Comparison of ENCODE assay signal across 27 cellular contexts in genomic region chr10:76416642-76417041, GRCh38.
"Had no signal": no experiment of that assay in that cellular context is flagged by ENCODE, and none has a peak within 500 bp of the region (broad histone marks: within the 10 kb centered on the region; RNA-seq: fewer than 3 reads in every experiment).

No MANE protein-coding gene starts in this region.

- H3K9me3 ChIP-seq: colonic mucosa, esophagus muscularis mucosa, esophagus squamous epithelium, gastrocnemius medialis, gastroesophageal sphincter had no signal

- H3K4me3 ChIP-seq: colonic mucosa, coronary artery, dorsolateral prefrontal cortex, esophagus muscularis mucosa, esophagus squamous epithelium, gastrocnemius medialis, gastroesophageal sphincter had no signal

- FAIRE-seq: colon, endometrium, endothelial cell of umbilical vein, frontal cortex had no signal

- H3K9me3 Mint-ChIP-seq: endodermal cell had no signal

- DNase-seq: colonic mucosa; cortex of kidney; dermis blood vessel endothelial cell; dorsolateral prefrontal cortex; effector CD4-positive, alpha-beta T cell; effector CD8-positive, alpha-beta T cell; effector memory CD4-positive, alpha-beta T cell; effector memory CD8-positive, alpha-beta T cell; endodermal cell; erythroblast; esophagus squamous epithelium; foreskin fibroblast; foreskin keratinocyte; foreskin melanocyte; gastrocnemius medialis; glutamatergic neuron; head of caudate nucleus had no signal

- H3K36me3 ChIP-seq: colonic mucosa, esophagus muscularis mucosa, esophagus squamous epithelium, gastrocnemius medialis, gastroesophageal sphincter had no signal

- H3K27me3 Mint-ChIP-seq: dendritic cell treated with granulocyte-macrophage colony-stimulating factor and Interleukin-4, amounts not matched to agents 40 ng/mL and 50 ng/mL, for 4 days; effector memory CD8-positive, alpha-beta T cell had no signal

- H3K27ac Mint-ChIP-seq: dendritic cell treated with granulocyte-macrophage colony-stimulating factor and Interleukin-4, amounts not matched to agents 40 ng/mL and 50 ng/mL, for 4 days; effector memory CD8-positive, alpha-beta T cell; endodermal cell had no signal

- H3K4me1 Mint-ChIP-seq: endodermal cell had no signal

- H3K27me3 ChIP-seq: colonic mucosa, dorsolateral prefrontal cortex, esophagus muscularis mucosa, esophagus squamous epithelium, gastrocnemius medialis, gastroesophageal sphincter had no signal

- H3K27ac ChIP-seq: colonic mucosa, coronary artery, dorsolateral prefrontal cortex, epithelial cell of prostate, esophagus muscularis mucosa, esophagus squamous epithelium, foreskin keratinocyte, gastrocnemius medialis, gastroesophageal sphincter had no signal

- H3K4me1 ChIP-seq: colonic mucosa, esophagus muscularis mucosa, esophagus squamous epithelium, foreskin keratinocyte, gastrocnemius medialis had no signal

- H3K4me3 Mint-ChIP-seq: dendritic cell treated with granulocyte-macrophage colony-stimulating factor and Interleukin-4, amounts not matched to agents 40 ng/mL and 50 ng/mL, for 4 days; effector memory CD8-positive, alpha-beta T cell; endodermal cell had no signal

- ATAC-seq: effector memory CD8-positive, alpha-beta T cell; esophagus mucosa; foreskin keratinocyte; gastrocnemius medialis; gastroesophageal sphincter had no signal
